Comparison of ENCODE assay signal across 9 cellular contexts in genomic region chr1:206487970-206488369, GRCh38.
"Had no signal": no experiment of that assay in that cellular context is flagged by ENCODE, and none has a peak within 500 bp of the region (broad histone marks: within the 10 kb centered on the region; RNA-seq: fewer than 3 reads in every experiment).

No MANE protein-coding gene starts in this region.

- DNase-seq: amygdala; brain microvascular endothelial cell; foreskin keratinocyte; sigmoid colon; stimulated activated CD4-positive, alpha-beta T cell treated with anti-CD3 and anti-CD28 coated beads, Interleukin-2, amount 100 ng/mL, for 48 hours; T1000; upper lobe of right lung had no signal

- H3K4me3 Mint-ChIP-seq: nephron; stimulated activated naive CD8-positive, alpha-beta T cell treated with anti-CD3 and anti-CD28 coated beads, Interleukin-15, Interleukin-2, amounts not matched to agents 100 ng/mL and 50 ng/mL, for 24 hours had no signal

- H3K27me3 Mint-ChIP-seq: stimulated activated naive CD8-positive, alpha-beta T cell treated with anti-CD3 and anti-CD28 coated beads, Interleukin-15, Interleukin-2, amounts not matched to agents 100 ng/mL and 50 ng/mL, for 24 hours had no signal

- H3K9me3 ChIP-seq: sigmoid colon, upper lobe of right lung had no signal

- H3K27me3 ChIP-seq: brain microvascular endothelial cell, foreskin keratinocyte, sigmoid colon, upper lobe of right lung had no signal

- H3K27ac ChIP-seq: brain microvascular endothelial cell, foreskin keratinocyte, sigmoid colon had no signal

- ATAC-seq: foreskin keratinocyte, upper lobe of right lung had no signal

- H3K9me3 Mint-ChIP-seq: nephron; stimulated activated naive CD8-positive, alpha-beta T cell treated with anti-CD3 and anti-CD28 coated beads, Interleukin-15, Interleukin-2, amounts not matched to agents 100 ng/mL and 50 ng/mL, for 24 hours had no signal

- H3K4me3 ChIP-seq: sigmoid colon, upper lobe of right lung had no signal

- H3K4me1 ChIP-seq: foreskin keratinocyte had no signal
